In genomic region chr10:92760609-92761008, GRCh38 we compare ENCODE assay signal across 14 cellular contexts.
DNase-seq lines count a peak whose midpoint lies in the region; ATAC-seq, FAIRE-seq and TF ChIP-seq lines count a peak whose summit lies in the region.
"Had no signal": no experiment of that assay in that cellular context is flagged by ENCODE, and none has a peak within 500 bp of the region (broad histone marks: within the 10 kb centered on the region; RNA-seq: fewer than 3 reads in every experiment).

No MANE protein-coding gene starts in this region.

- no peak for TF ChIP-seq CTCF in bronchial epithelial cell (IDR thresholded peaks at IDR 0.05; ENCODE audit: insufficient read depth, low read length, severe bottlenecking)

- H3K36me3 Mint-ChIP-seq in naive thymus-derived CD4-positive, alpha-beta T cell: peaks cover 0 to 2% (median 0%) of the 10 kb centered on the region in 5 donors

- H3K4me3 Mint-ChIP-seq in naive thymus-derived CD4-positive, alpha-beta T cell: no peak overlapping the region

- no peak overlapping the region for H3K27ac Mint-ChIP-seq in naive thymus-derived CD4-positive, alpha-beta T cell

- no peaks in the 10 kb centered on the region for H4K20me1 ChIP-seq in BLaER1 treated with 17β-estradiol and CSF1 and Interleukin-3, amounts not matched to agents 10 nM and 100 nM

- intact Hi-C loops in naive thymus-derived CD4-positive, alpha-beta T cell (cut with micrococcal nuclease): no loop called here

- H3K4me1 Mint-ChIP-seq in naive thymus-derived CD4-positive, alpha-beta T cell: peaks cover 0 to 20% (median 12%) of the 10 kb centered on the region in 7 donors

- FAIRE-seq in bronchial epithelial cell (lab: Jason Lieb, UNC): no peak
- FAIRE-seq: frontal cortex had no signal

- no peaks in the 10 kb centered on the region for H3K36me3 ChIP-seq in BLaER1 treated with 17β-estradiol and CSF1 and Interleukin-3, amounts not matched to agents 10 nM and 100 nM
- H3K36me3 ChIP-seq in bronchial epithelial cell (ENCODE audit: control insufficient read depth, insufficient read depth, low read length): no peaks in the 10 kb centered on the region
- H3K36me3 ChIP-seq in naive thymus-derived CD4-positive, alpha-beta T cell (ENCODE audit: control insufficient read depth in 2 of 3, insufficient read depth in 3 of 3, low read length in 3 of 3): no peaks in the 10 kb centered on the region
- H3K36me3 ChIP-seq: adrenal gland, right atrium auricular region, SJCRH30 had no signal

- ATAC-seq in naive thymus-derived CD4-positive, alpha-beta T cell: peak; percentile 21
- ATAC-seq in GM21723 (IDR thresholded peaks at IDR 0.05; ENCODE audit: unreplicated experiment): no peak
- ATAC-seq in GM21717 (IDR thresholded peaks at IDR 0.05; ENCODE audit: unreplicated experiment): no peak
- ATAC-seq in GM21526 (IDR thresholded peaks at IDR 0.05; ENCODE audit: low FRiP score, unreplicated experiment): no peak
- ATAC-seq: HCT116 had no signal

- DNase-seq in M059J (ENCODE audit: low read depth) (peak; percentile 86), bronchial epithelial cell (ENCODE audit: low read depth) (peak; percentile 44), Ammon's horn (ENCODE audit: low spot score) (no peak)
- no peak for DNase-seq in naive thymus-derived CD4-positive, alpha-beta T cell
- DNase-seq: adrenal gland, NCI-H2081 treated with DMSO at 0.1 percent for 48 hours, SJCRH30 had no signal

- POLR2A ChIA-PET in naive thymus-derived CD4-positive, alpha-beta T cell (lab: Charles Lee): no interaction called here

- H3K27ac ChIP-seq in BLaER1 treated with 17β-estradiol and CSF1 and Interleukin-3, amounts not matched to agents 10 nM and 100 nM: peak overlapping the region; percentile 39 to 92 (median 78); a peak in 20 of 22 replicates
- H3K27ac ChIP-seq in naive thymus-derived CD4-positive, alpha-beta T cell (ENCODE audit: low read depth, low read length): no peak overlapping the region
- H3K27ac ChIP-seq: right atrium auricular region, SJCRH30 had no signal

- H3K9me3 ChIP-seq in BLaER1 treated with 17β-estradiol and CSF1 and Interleukin-3, amounts not matched to agents 10 nM and 100 nM (replicated peaks in 1 of 11): peaks cover 0 to 14% (median 0%) of the 10 kb centered on the region in 11 experiments; a peak in 5 of 22 replicates
- H3K9me3 ChIP-seq in naive thymus-derived CD4-positive, alpha-beta T cell (ENCODE audit: control insufficient read depth in 2 of 3, low read length in 3 of 3): no peaks in the 10 kb centered on the region
- H3K9me3 ChIP-seq: adrenal gland, right atrium auricular region, SJCRH30 had no signal

- peak overlapping the region in 10 of 11 experiments; percentile 25 to 94 (median 86); a peak in 20 of 22 replicates for H3K4me2 ChIP-seq in BLaER1 treated with 17β-estradiol and CSF1 and Interleukin-3, amounts not matched to agents 10 nM and 100 nM

- peaks cover 11 to 22% (median 19%) of the 10 kb centered on the region in 5 donors for H3K27me3 Mint-ChIP-seq in naive thymus-derived CD4-positive, alpha-beta T cell

- no peaks in the 10 kb centered on the region for H3K27me3 ChIP-seq in BLaER1 treated with 17β-estradiol and CSF1 and Interleukin-3, amounts not matched to agents 10 nM and 100 nM
- no peaks in the 10 kb centered on the region for H3K27me3 ChIP-seq in bronchial epithelial cell (ENCODE audit: control insufficient read depth, insufficient read depth, low read length)
- H3K27me3 ChIP-seq in naive thymus-derived CD4-positive, alpha-beta T cell (ENCODE audit: control insufficient read depth in 2 of 2, insufficient read depth in 2 of 2, low read length in 2 of 2): no peaks in the 10 kb centered on the region
- H3K27me3 ChIP-seq: adrenal gland, right atrium auricular region, SJCRH30 had no signal

- CTCF ChIA-PET in naive thymus-derived CD4-positive, alpha-beta T cell (lab: Charles Lee): no interaction called here

- peak overlapping the region in 2 of 10 experiments; percentile 12 to 26; a peak in 3 of 20 replicates for H3K4me3 ChIP-seq in BLaER1 treated with 17β-estradiol and CSF1 and Interleukin-3, amounts not matched to agents 10 nM and 100 nM
- no peak overlapping the region for H3K4me3 ChIP-seq in bronchial epithelial cell (ENCODE audit: low read depth, low read length)
- H3K4me3 ChIP-seq in naive thymus-derived CD4-positive, alpha-beta T cell (ENCODE audit: low read length): no peak overlapping the region
- H3K4me3 ChIP-seq: adrenal gland, right atrium auricular region, SJCRH30 had no signal

- H3K9me3 Mint-ChIP-seq in naive thymus-derived CD4-positive, alpha-beta T cell: peaks cover 0 to 2% (median 0%) of the 10 kb centered on the region in 11 donors

- peaks cover 34 to 82% (median 71%) of the 10 kb centered on the region in 10 experiments for H3K4me1 ChIP-seq in BLaER1 treated with 17β-estradiol and CSF1 and Interleukin-3, amounts not matched to agents 10 nM and 100 nM
- H3K4me1 ChIP-seq in naive thymus-derived CD4-positive, alpha-beta T cell (ENCODE audit: control insufficient read depth in 2 of 2, insufficient read depth in 2 of 2, low read length in 2 of 2): no peaks in the 10 kb centered on the region

- peak overlapping the region in 8 of 11 experiments; percentile 44 to 80 (median 69); a peak in 15 of 22 replicates for H3K9ac ChIP-seq in BLaER1 treated with 17β-estradiol and CSF1 and Interleukin-3, amounts not matched to agents 10 nM and 100 nM

Comparison
In these comparisons a context has a peak if more than half of its experiments do, and no peak if none do; other contexts are left out.
1. DNase-seq: peak in M059J (single experiment) and bronchial epithelial cell (single experiment); none in naive thymus-derived CD4-positive, alpha-beta T cell (0 of 9) and Ammon's horn (single experiment).